ENCODE assay signal across 10 cellular contexts in the genomic region with DNA sequence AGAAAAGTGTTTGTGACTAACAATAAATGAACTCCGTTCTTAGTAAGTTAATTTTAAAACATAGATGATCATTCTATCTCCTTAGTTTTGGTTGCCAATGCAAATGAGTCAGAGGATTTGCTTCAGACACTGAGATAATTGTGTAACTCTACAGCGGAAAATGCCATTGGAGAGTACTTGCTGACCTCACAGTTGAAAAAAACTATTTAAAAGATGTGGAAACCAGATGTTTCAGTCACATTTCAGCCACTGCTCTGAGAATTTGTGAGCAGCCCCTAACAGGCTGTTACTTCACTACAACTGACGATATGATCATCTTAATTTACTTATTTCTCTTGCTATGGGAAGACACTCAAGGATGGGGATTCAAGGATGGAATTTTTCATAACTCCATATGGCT. TPM values are rescaled to one million over a fixed set of nuclear protein-coding genes. Genes with fewer than 3 reads are reported as not detected.
DNase-seq lines count a peak whose midpoint lies in the region; ATAC-seq, FAIRE-seq and TF ChIP-seq lines count a peak whose summit lies in the region.
"Had no signal": no experiment of that assay in that cellular context is flagged by ENCODE, and none has a peak within 500 bp of the region (broad histone marks: within the 10 kb centered on the region; RNA-seq: fewer than 3 reads in every experiment).

A gene with protein sequence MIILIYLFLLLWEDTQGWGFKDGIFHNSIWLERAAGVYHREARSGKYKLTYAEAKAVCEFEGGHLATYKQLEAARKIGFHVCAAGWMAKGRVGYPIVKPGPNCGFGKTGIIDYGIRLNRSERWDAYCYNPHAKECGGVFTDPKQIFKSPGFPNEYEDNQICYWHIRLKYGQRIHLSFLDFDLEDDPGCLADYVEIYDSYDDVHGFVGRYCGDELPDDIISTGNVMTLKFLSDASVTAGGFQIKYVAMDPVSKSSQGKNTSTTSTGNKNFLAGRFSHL (plus strand): TSS at position 234 of the 400 bp plus-strand sequence. CDS start 75 bp downstream, at position 309.

- no peak within 1 kb of the TSS for H2AFZ ChIP-seq in endothelial cell of umbilical vein (ENCODE audit: low read depth, low read length)

- CTCF ChIA-PET in AG04449 (lab: Yijun Ruan, JAX) (no interaction called here), endothelial cell of umbilical vein (lab: Charles Lee) (no interaction called here)

- TF ChIP-seq POLR2A in endothelial cell of umbilical vein (IDR thresholded peaks at IDR 0.05; ENCODE audit: low read depth, low read length) = no peak

- POLR2A ChIA-PET in AG04449 (lab: Yijun Ruan, JAX) = no interaction called here
- POLR2A ChIA-PET in endothelial cell of umbilical vein (lab: Charles Lee) = no interaction called here

- TF ChIP-seq CTCF in AG04449 (IDR thresholded peaks at IDR 0.05; ENCODE audit: insufficient read depth, low read length, missing control alignments) (no peak), endothelial cell of umbilical vein (IDR thresholded peaks at IDR 0.05; ENCODE audit: extremely low read depth in 1 of 2, insufficient read depth in 1 of 2, low read depth in 1 of 2, low read length in 2 of 2) (no peak), mucosa of descending colon (IDR thresholded peaks at IDR 0.05) (no peak)

- peak; percentile 40 for FAIRE-seq in endothelial cell of umbilical vein (lab: Jason Lieb, UNC)

- peak; percentile 87 for DNase-seq in AG04449 (ENCODE audit: low read depth, low spot score)
- peak; percentile 65 for DNase-seq in NCI-H226
- DNase-seq in endothelial cell of umbilical vein (ENCODE audit: low read depth, low spot score) = no peak
- DNase-seq in mucosa of descending colon = peak in 1 of 3 donors; percentile 5
- DNase-seq in SHP77 (lab: John Stamatoyannopoulos, UW) = no peak
- DNase-seq in G401 (ENCODE audit: low spot score) = no peak
- DNase-seq in left lobe of liver (ENCODE audit: low spot score) = no peak
- no peak for DNase-seq in H7
- DNase-seq: activated CD8-positive, alpha-beta memory T cell treated with anti-CD3 and anti-CD28 coated beads, Interleukin-2, amount 50 U/mL, for 48 hours; CD4-positive, CD25-positive, alpha-beta regulatory T cell had no signal

- BruUV-seq in endothelial cell of umbilical vein (replicated peaks; lab: Mats Ljungman, UMichigan) = no TSS peak

- no peak within 1 kb of the TSS for H3K27ac ChIP-seq in endothelial cell of umbilical vein (ENCODE audit: insufficient read depth, low read depth, low read length)

- no peak within 1 kb of the TSS for H3K4me2 ChIP-seq in endothelial cell of umbilical vein (ENCODE audit: insufficient read depth, low read length)

- H3K9me1 ChIP-seq in endothelial cell of umbilical vein (replicated peaks; ENCODE audit: control insufficient read depth, extremely low read depth, insufficient read depth, low read length) = no peaks in the 10 kb centered on the region

- no peaks in the 10 kb centered on the region for H4K20me1 ChIP-seq in endothelial cell of umbilical vein (replicated peaks; ENCODE audit: control insufficient read depth, extremely low read depth, insufficient read depth, low read length)

- H3K4me1 ChIP-seq in endothelial cell of umbilical vein (ENCODE audit: control insufficient read depth, extremely low read depth, insufficient read depth, low read length) (no peaks in the 10 kb centered on the region), mucosa of descending colon (ENCODE audit: low read depth) (no peaks in the 10 kb centered on the region)

- dilution Hi-C loops in endothelial cell of umbilical vein (cut with MboI; ENCODE audit: extremely low pct_ligation_motif_present, low sequenced_read_pairs) = no loop called here

- H3K4me3 ChIP-seq in AG04449 (ENCODE audit: low read depth, low read length) = no peak within 1 kb of the TSS
- no peak within 1 kb of the TSS for H3K4me3 ChIP-seq in endothelial cell of umbilical vein (replicated peaks in 1 of 3; ENCODE audit: insufficient read depth in 1 of 3, low read depth in 1 of 3, low read length in 3 of 3)
- no peak within 1 kb of the TSS for H3K4me3 ChIP-seq in mucosa of descending colon
- H3K4me3 ChIP-seq in H7 (ENCODE audit: insufficient read depth, low read depth, low read length) = no peak within 1 kb of the TSS

- no peaks in the 10 kb centered on the region for H3K79me2 ChIP-seq in endothelial cell of umbilical vein (ENCODE audit: control insufficient read depth, insufficient read depth, low read length)

- intact Hi-C loops in endothelial cell of umbilical vein (cut with micrococcal nuclease) = no loop called here
- intact Hi-C loops in mucosa of descending colon (cut with DNase I, micrococcal nuclease) = no loop called here

- in situ Hi-C loops in G401 (cut with HindIII; ENCODE audit: low sequenced_read_pairs) = no loop called here

- H3K36me3 ChIP-seq in endothelial cell of umbilical vein (ENCODE audit: control insufficient read depth in 2 of 2, extremely low read depth in 1 of 2, insufficient read depth in 2 of 2, low read length in 2 of 2) (no peaks in the 10 kb centered on the region), mucosa of descending colon (ENCODE audit: low read depth) (no peaks in the 10 kb centered on the region), H7 (replicated peaks; ENCODE audit: control insufficient read depth, insufficient read depth, low read length) (no peaks in the 10 kb centered on the region)

- H3K9me3 ChIP-seq in endothelial cell of umbilical vein (replicated peaks; ENCODE audit: control insufficient read depth, insufficient read depth, low read length) (no peaks in the 10 kb centered on the region), mucosa of descending colon (no peaks in the 10 kb centered on the region)

- H3K9ac ChIP-seq in endothelial cell of umbilical vein (replicated peaks; ENCODE audit: extremely low read depth, insufficient read depth, low read length) = no peak within 1 kb of the TSS

- peak; percentile 52 for ATAC-seq in mucosa of descending colon
- ATAC-seq in left lobe of liver = no peak

- H3K27me3 ChIP-seq in endothelial cell of umbilical vein (ENCODE audit: control insufficient read depth in 2 of 2, insufficient read depth in 2 of 2, low read length in 2 of 2) (no peaks in the 10 kb centered on the region), H7 (ENCODE audit: control insufficient read depth, insufficient read depth, low read length) (no peaks in the 10 kb centered on the region)

TF ChIP-seq in endothelial cell of umbilical vein, 7 proteins besides CTCF, POLR2A, EP300 and RAD21:
- no peak for TF ChIP-seq JUN (IDR thresholded peaks at IDR 0.05; ENCODE audit: borderline replicate concordance, insufficient read depth, insufficient read length, low read depth)
- no peak for TF ChIP-seq EZH2 (IDR thresholded peaks at IDR 0.05; ENCODE audit: borderline replicate concordance, low read depth, low read length, severe bottlenecking)
- TF ChIP-seq MYC (IDR thresholded peaks at IDR 0.05; ENCODE audit: low read depth, low read length) = no peak

RNA-seq across cellular contexts. Expression of the gene that starts here (rescaled TPM):
- not detected in 2 replicates for total RNA-seq in endothelial cell of umbilical vein
- polyA plus RNA-seq in endothelial cell of umbilical vein = not detected in 2 replicates
- polyA plus RNA-seq in endothelial cell of umbilical vein (2011; cell fraction: cytosol; rRNA removed) = not detected in 2 replicates
- not detected in 2 replicates for polyA plus RNA-seq in endothelial cell of umbilical vein (2011; cell fraction: nucleus; rRNA removed)
- not detected in 2 replicates for polyA plus RNA-seq in endothelial cell of umbilical vein (2012)
- not detected in 2 replicates for polyA minus RNA-seq in endothelial cell of umbilical vein
- polyA minus RNA-seq in endothelial cell of umbilical vein (2011; cell fraction: cytosol; rRNA and poly(A)+ RNA removed) = not detected
- polyA minus RNA-seq in endothelial cell of umbilical vein (2011; cell fraction: nucleus; rRNA and poly(A)+ RNA removed) = not detected in 2 replicates
- total RNA-seq in mucosa of descending colon = 1 to 10 TPM in 2 of 3 donors, not detected in 1; 1.1 to 2.3 TPM
- not detected in 2 replicates for total RNA-seq in G401 (2014; rRNA removed; shearing (Covaris generic))
- total RNA-seq in left lobe of liver = not detected
- 0.28 TPM in 1 of 2 replicates, not detected in the other for total RNA-seq in H7 (2014; rRNA removed; shearing (Covaris generic))
- total RNA-seq: CD4-positive, CD25-positive, alpha-beta regulatory T cell had no signal
- polyA plus RNA-seq: CD4-positive, CD25-positive, alpha-beta regulatory T cell had no signal

Comparison
In these comparisons a context has a peak if more than half of its experiments do, and no peak if none do; other contexts are left out.
1. DNase-seq: peak in AG04449 (single experiment) and NCI-H226 (single experiment); none in endothelial cell of umbilical vein (single experiment), SHP77 (0 of 2), G401 (single experiment), left lobe of liver (single experiment) and H7 (single experiment).